ENCODE assay signal across 9 cellular contexts in genomic region chr20:45771182-45771759, GRCh38. TPM values are rescaled to one million over a fixed set of nuclear protein-coding genes. Genes with fewer than 3 reads are reported as not detected.
A peak's percentile ranks its signal among the peaks of the same experiment; 100 is the strongest.
DNase-seq lines count a peak whose midpoint lies in the region; ATAC-seq and TF ChIP-seq lines count a peak whose summit lies in the region.
"Had no signal": no experiment of that assay in that cellular context is flagged by ENCODE, and none has a peak within 500 bp of the region (broad histone marks: within the 10 kb centered on the region; RNA-seq: fewer than 3 reads in every experiment).

No MANE protein-coding gene starts in this region.

- H3K4me3 ChIP-seq in OCI-LY7 (ENCODE audit: low read depth, low read length, poor library complexity, severe bottlenecking) (no peak overlapping the region), esophagus muscularis mucosa (no peak overlapping the region)

- H3K36me3 ChIP-seq in OCI-LY7 (ENCODE audit: insufficient read depth, low read length) (no peaks in the 10 kb centered on the region), esophagus muscularis mucosa (no peaks in the 10 kb centered on the region)

- H3K27me3 Mint-ChIP-seq in naive B cell = peaks cover 10 to 27% (median 27%) of the 10 kb centered on the region in 3 donors

- H3K27ac Mint-ChIP-seq in naive B cell = peak overlapping the region in 1 of 6 donors; percentile 83
- H3K27ac Mint-ChIP-seq: dendritic cell treated with granulocyte-macrophage colony-stimulating factor and Interleukin-4, amounts not matched to agents 40 ng/mL and 50 ng/mL, for 4 days had no signal

- CTCF ChIA-PET in OCI-LY7 (lab: Charles Lee; ENCODE audit: unreplicated experiment) = interaction anchor here (0.6 to 1.3 kb wide), 5 partner anchors 13 to 451 kb away, joined by 3 to 6 read pairs (median 3); no protein-coding TSS in a partner anchor

- H3K9me2 ChIP-seq in OCI-LY7 (ENCODE audit: insufficient read depth, low read length) = no peaks in the 10 kb centered on the region

- no peak for TF ChIP-seq EP300 in esophagus muscularis mucosa (IDR thresholded peaks at IDR 0.05)

- peak; percentile 80 for DNase-seq in D341Med (ENCODE audit: low spot score)
- DNase-seq in HuH-7.5 (ENCODE audit: low spot score) = peak; percentile 43
- DNase-seq in OCI-LY7 (ENCODE audit: low spot score) = peak; percentile 82
- peak; percentile 91 for DNase-seq in activated CD8-positive, alpha-beta memory T cell treated with anti-CD3 and anti-CD28 coated beads, Interleukin-2, amount 50 U/mL, for 48 hours
- no peak for DNase-seq in esophagus muscularis mucosa (ENCODE audit: extremely low spot score)
- DNase-seq in naive B cell = peak; percentile 75
- peak; percentile 60 to 65 for DNase-seq in stimulated activated CD8-positive, alpha-beta memory T cell treated with anti-CD3 and anti-CD28 coated beads, Interleukin-7, amount 100 ng/mL, for 1 hour (ENCODE audit: low read depth in 2 of 2)

- intact Hi-C loops in OCI-LY7 (cut with micrococcal nuclease; ENCODE audit: unreplicated experiment) = loop anchor here (1.0 to 5.0 kb wide), 4 partner anchors 179 to 448 kb away; partner anchors contain the start of gene SYS1
- intact Hi-C loops in esophagus muscularis mucosa (cut with DNase I) = loop anchor here (2.0 to 10.0 kb wide), 4 partner anchors 224 to 452 kb away; partner anchors contain the start of gene EPPIN

- no peak overlapping the region for H3K4me3 Mint-ChIP-seq in naive B cell
- H3K4me3 Mint-ChIP-seq: dendritic cell treated with granulocyte-macrophage colony-stimulating factor and Interleukin-4, amounts not matched to agents 40 ng/mL and 50 ng/mL, for 4 days had no signal

- H3K27ac ChIP-seq in OCI-LY7 (ENCODE audit: low read depth, low read length, poor library complexity, severe bottlenecking) = no peak overlapping the region
- peak overlapping the region; percentile 64 to 74 (median 68) for H3K27ac ChIP-seq in esophagus muscularis mucosa (replicated peaks in 1 of 4)

- no peaks in the 10 kb centered on the region for H3K27me3 ChIP-seq in esophagus muscularis mucosa

- peak overlapping the region; percentile 19; the same call in 1 of the 2 replicates for H3K4me2 ChIP-seq in OCI-LY7 (ENCODE audit: low read length)

- H3K4me1 ChIP-seq in OCI-LY7 (ENCODE audit: insufficient read depth, low read length, poor library complexity, severe bottlenecking) (peaks cover 3% of the 10 kb centered on the region), esophagus muscularis mucosa (peaks cover 9 to 21% (median 13%) of the 10 kb centered on the region in 4 donors)

- H3K79me2 ChIP-seq in OCI-LY7 (ENCODE audit: insufficient read depth, low read depth, low read length) = no peaks in the 10 kb centered on the region

- H3K9me3 ChIP-seq in OCI-LY7 (ENCODE audit: low read length) (no peaks in the 10 kb centered on the region), esophagus muscularis mucosa (no peaks in the 10 kb centered on the region)

- H2AFZ ChIP-seq in OCI-LY7 (ENCODE audit: low read length) = peak overlapping the region; percentile 98

- no peaks in the 10 kb centered on the region for H4K20me1 ChIP-seq in OCI-LY7 (ENCODE audit: insufficient read depth, low read length)

- TF ChIP-seq POLR2A in esophagus muscularis mucosa (IDR thresholded peaks at IDR 0.05; ENCODE audit: low read depth) = no peak

- H3K4me1 Mint-ChIP-seq in naive B cell = peaks cover 0 to 7% (median 5%) of the 10 kb centered on the region in 3 donors

- TF ChIP-seq CTCF in OCI-LY7 (conservative IDR thresholded peaks at IDR 0.05; ENCODE audit: low read length) = peak; percentile 99
- peak; percentile 98 to 99 (median 98) for TF ChIP-seq CTCF in esophagus muscularis mucosa (IDR thresholded peaks at IDR 0.05)

- 39% methylated on average over 5 of the region's 5 CpGs for WGBS in esophagus muscularis mucosa

- BruUV-seq in OCI-LY7 (replicated peaks; lab: Mats Ljungman, UMichigan) = no TSS peak

- ATAC-seq in naive B cell (ENCODE audit: low read depth in 2 of 2) (peak; percentile 66 to 72), GM21619 (IDR thresholded peaks at IDR 0.05; ENCODE audit: unreplicated experiment) (no peak)

- H3K36me3 Mint-ChIP-seq in naive B cell = no peaks in the 10 kb centered on the region

- POLR2A ChIA-PET in OCI-LY7 (lab: Charles Lee) = interaction anchor here (0.9 kb wide), 1 partner anchor 451 kb away, joined by 3 read pairs; no protein-coding TSS in a partner anchor

- H3K9me3 Mint-ChIP-seq in naive B cell = no peaks in the 10 kb centered on the region
- H3K9me3 Mint-ChIP-seq: dendritic cell treated with granulocyte-macrophage colony-stimulating factor and Interleukin-4, amounts not matched to agents 40 ng/mL and 50 ng/mL, for 4 days had no signal

RNA-seq across cellular contexts. Expression of gene WFDC3, which starts 20.4 kb away (rescaled TPM):
- total RNA-seq in OCI-LY7 (2014; rRNA removed; shearing (Covaris generic)) = not detected in 2 replicates
- not detected in 2 replicates for total RNA-seq in OCI-LY7 (2022)
- 1 to 10 TPM in 2 of 4 donors, under 1 TPM in 1, not detected in 1; 0.80 to 3.3 (median 3.2) TPM for total RNA-seq in esophagus muscularis mucosa
- polyA plus RNA-seq in naive B cell (ENCODE audit: low read depth in 6 of 6) = not detected

RNA-seq across cellular contexts. Expression of gene DNTTIP1, which starts 20.5 kb away (rescaled TPM):
- total RNA-seq in OCI-LY7 (2014; rRNA removed; shearing (Covaris generic)) = 25.8 and 30.5 TPM in 2 replicates
- total RNA-seq in OCI-LY7 (2022) (38.7 and 38.8 TPM in 2 replicates), esophagus muscularis mucosa (10 to 100 TPM; 28.2 to 35.9 (median 30.6) TPM)
- polyA plus RNA-seq in naive B cell (ENCODE audit: low read depth in 6 of 6) = 10 to 100 TPM; 27.9 to 44.5 (median 37.7) TPM

RNA-seq across cellular contexts. Expression of gene UBE2C, which starts 41.2 kb away (rescaled TPM):
- total RNA-seq in OCI-LY7 (2014; rRNA removed; shearing (Covaris generic)) = 225 and 269 TPM in 2 replicates
- 222 and 255 TPM in 2 replicates for total RNA-seq in OCI-LY7 (2022)
- 1 to 10 TPM in 1 of 4 donors, under 1 TPM in 2, not detected in 1; 0.83 to 2.7 (median 0.91) TPM for total RNA-seq in esophagus muscularis mucosa
- polyA plus RNA-seq in naive B cell (ENCODE audit: low read depth in 6 of 6) = under 1 TPM in 1 of 6 donors, not detected in 5; 0.53 TPM

RNA-seq across cellular contexts. Expression of gene SPINT4, which starts 49.1 kb away (rescaled TPM):
- not detected in 2 replicates for total RNA-seq in OCI-LY7 (2014; rRNA removed; shearing (Covaris generic))
- total RNA-seq in OCI-LY7 (2022) = not detected in 2 replicates
- not detected for total RNA-seq in esophagus muscularis mucosa
- polyA plus RNA-seq in naive B cell (ENCODE audit: low read depth in 6 of 6) = not detected

RNA-seq across cellular contexts. Expression of gene TNNC2, which starts 55.8 kb away (rescaled TPM):
- not detected in 2 replicates for total RNA-seq in OCI-LY7 (2014; rRNA removed; shearing (Covaris generic))
- total RNA-seq in OCI-LY7 (2022) (not detected in 2 replicates), esophagus muscularis mucosa (1 to 10 TPM in 3 of 4 donors, under 1 TPM in 1; 0.46 to 3.1 (median 1.8) TPM)
- 1 to 10 TPM in 1 of 6 donors, under 1 TPM in 2, not detected in 3; 0.64 to 1.2 (median 0.69) TPM for polyA plus RNA-seq in naive B cell (ENCODE audit: low read depth in 6 of 6)

Comparison
In these comparisons a context has a peak if more than half of its experiments do, and no peak if none do; other contexts are left out.
1. RNA of gene UBE2C, which starts 41.2 kb away (total RNA-seq): 222 to 269 TPM in OCI-LY7; 0.83 to 2.7 TPM in esophagus muscularis mucosa; every median in the first group is over 10 times any median in the second.